In the genomic region with DNA sequence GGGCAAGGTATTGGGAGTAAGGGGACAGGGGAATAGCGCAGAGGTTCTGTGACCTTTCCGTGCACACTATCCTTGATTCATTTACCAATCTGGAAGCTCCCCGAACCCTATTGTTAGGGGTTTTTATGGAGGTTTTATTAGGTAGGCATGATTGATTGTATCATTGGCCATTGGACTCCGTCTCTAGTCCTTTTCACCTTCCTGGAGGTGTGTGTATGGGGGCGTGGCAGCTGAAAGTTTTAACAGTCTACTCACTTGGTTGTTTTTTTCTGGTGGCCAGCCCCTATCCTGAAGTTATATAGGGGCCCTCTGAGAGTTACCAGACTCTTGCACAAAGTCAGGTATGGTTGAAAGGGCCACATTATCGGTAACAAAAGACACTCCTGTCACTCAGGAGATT, we compare ENCODE assay signal across 23 cellular contexts.
"Had no signal": no experiment of that assay in that cellular context is flagged by ENCODE, and none has a peak within 500 bp of the region (broad histone marks: within the 10 kb centered on the region; RNA-seq: fewer than 3 reads in every experiment).

No MANE protein-coding gene starts in this region.

- H3K4me2 ChIP-seq: hepatocyte had no signal

- H3K27ac ChIP-seq: coronary artery, dorsolateral prefrontal cortex, esophagus muscularis mucosa, foreskin keratinocyte, gastroesophageal sphincter, heart left ventricle, hepatocyte, left lung, lower lobe of right lung had no signal

- H3K27me3 ChIP-seq: dorsolateral prefrontal cortex, esophagus muscularis mucosa, foreskin keratinocyte, gastroesophageal sphincter, heart left ventricle, hepatocyte, left lung had no signal

- FAIRE-seq: colon, frontal cortex, kidney had no signal

- ATAC-seq: foreskin keratinocyte, gastroesophageal sphincter, heart left ventricle, left lung, left ventricle myocardium superior, lower lobe of right lung had no signal

- H3K36me3 ChIP-seq: esophagus muscularis mucosa, gastroesophageal sphincter, heart left ventricle, left lung, lower lobe of right lung had no signal

- DNase-seq: dermis blood vessel endothelial cell; dorsolateral prefrontal cortex; effector CD4-positive, alpha-beta T cell; effector memory CD4-positive, alpha-beta T cell; foreskin keratinocyte; heart left ventricle; hypothalamus; immature natural killer cell; islet precursor cell; kidney; kidney glomerular epithelial cell; left lung; left ventricle myocardium superior; lower lobe of right lung; mesenchymal stem cell; midbrain; naive B cell had no signal

- H3K9me3 ChIP-seq: esophagus muscularis mucosa, gastroesophageal sphincter, heart left ventricle, left lung, lower lobe of right lung had no signal

- H2AFZ ChIP-seq: hepatocyte had no signal

- H3K4me3 ChIP-seq: coronary artery, dorsolateral prefrontal cortex, esophagus muscularis mucosa, gastroesophageal sphincter, heart left ventricle, hepatocyte, left lung, lower lobe of right lung had no signal
